Comparison of ENCODE assay signal across 8 cellular contexts in the genomic region with DNA sequence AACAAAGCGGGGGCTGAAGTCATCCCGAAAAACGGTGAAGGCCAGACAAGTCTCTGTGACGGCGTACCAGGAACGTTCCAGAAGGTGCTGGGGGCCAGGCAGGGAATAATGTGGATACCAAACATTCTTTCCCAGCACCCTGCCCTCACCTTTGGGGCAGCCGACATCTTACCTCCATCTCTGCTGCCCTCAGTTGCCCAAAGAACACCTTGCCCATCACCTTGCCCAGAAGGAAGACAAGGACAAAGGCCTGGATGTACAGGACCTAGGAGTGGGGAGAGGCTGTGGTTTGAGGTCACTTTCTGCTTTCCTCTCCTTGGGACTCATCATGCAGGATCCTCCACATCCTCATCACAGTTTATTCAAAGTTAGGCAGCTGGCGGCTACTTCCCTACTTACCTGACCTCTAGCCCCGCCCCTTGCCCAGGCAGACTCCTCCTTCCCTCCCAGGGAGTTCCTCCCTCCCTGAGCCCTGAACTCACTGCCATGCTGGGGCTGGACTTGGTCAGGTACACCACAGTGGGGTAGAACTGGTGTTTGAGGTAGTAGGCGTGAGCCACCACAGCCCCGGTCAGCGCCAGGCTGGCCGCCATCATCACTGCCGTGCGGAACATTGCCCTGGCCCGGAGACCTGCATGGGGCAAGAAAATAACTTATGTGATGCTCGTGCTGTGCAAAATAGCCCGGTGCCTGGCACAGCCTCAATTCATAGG. TPM values are rescaled to one million over a fixed set of nuclear protein-coding genes. Genes with fewer than 3 reads are reported as not detected.
DNase-seq lines count a peak whose midpoint lies in the region; ATAC-seq and TF ChIP-seq lines count a peak whose summit lies in the region.

No MANE protein-coding gene starts in this region.

- no peaks in the 10 kb centered on the region for H3K27me3 Mint-ChIP-seq in T-cell

- H4K20me1 ChIP-seq in BLaER1 treated with 17β-estradiol and CSF1 and Interleukin-3, amounts not matched to agents 10 nM and 100 nM, result peaks cover 29 to 59% (median 42%) of the 10 kb centered on the region in 11 experiments; a peak in 20 of 22 replicates

- peak overlapping the region; percentile 88 to 100 (median 96); a peak in 21 of 22 replicates for H3K9ac ChIP-seq in BLaER1 treated with 17β-estradiol and CSF1 and Interleukin-3, amounts not matched to agents 10 nM and 100 nM
- peak overlapping the region; percentile 99 for H3K9ac ChIP-seq in mucosa of stomach (ENCODE audit: low read length)

- peaks cover 40 to 53% (median 41%) of the 10 kb centered on the region in 3 donors for H3K4me1 Mint-ChIP-seq in T-cell

- H3K36me3 ChIP-seq in BLaER1 treated with 17β-estradiol and CSF1 and Interleukin-3, amounts not matched to agents 10 nM and 100 nM, result peaks cover 35 to 46% (median 41%) of the 10 kb centered on the region in 11 experiments
- H3K36me3 ChIP-seq in mucosa of stomach (ENCODE audit: control insufficient read depth, insufficient read depth, low read length) (peaks cover 39% of the 10 kb centered on the region), upper lobe of right lung (peaks cover 47% of the 10 kb centered on the region)

- peak overlapping the region; percentile 97 to 100 for H3K27ac Mint-ChIP-seq in T-cell

- peak overlapping the region; percentile 98 to 99 (median 99) for H3K4me3 Mint-ChIP-seq in T-cell

- ATAC-seq in T-cell (replicated peaks in 1 of 4), result no peak
- ATAC-seq in upper lobe of right lung, result peak; percentile 42
- no peak for ATAC-seq in HG03460 (IDR thresholded peaks at IDR 0.05; ENCODE audit: unreplicated experiment)
- ATAC-seq in GM18498 (IDR thresholded peaks at IDR 0.05; ENCODE audit: unreplicated experiment), result no peak

- peaks cover 9% of the 10 kb centered on the region for H3K36me3 Mint-ChIP-seq in T-cell

- no peak for DNase-seq in HFF-Myc (ENCODE audit: extremely low read depth, low read depth)
- peak in 9 of 34 experiments; percentile 25 to 49 (median 38) for DNase-seq in T-cell
- DNase-seq in effector CD8-positive, alpha-beta T cell (lab: John Stamatoyannopoulos, UW), result peak; percentile 33
- DNase-seq in upper lobe of right lung, result peak; percentile 87

- H3K27ac ChIP-seq in BLaER1 treated with 17β-estradiol and CSF1 and Interleukin-3, amounts not matched to agents 10 nM and 100 nM, result peak overlapping the region; percentile 41 to 100 (median 97); a peak in 21 of 22 replicates
- peak overlapping the region; percentile 100 for H3K27ac ChIP-seq in upper lobe of right lung

- POLR2A ChIA-PET in T-cell (lab: Charles Lee), result interaction anchor here (0.6 to 2.4 kb wide), 3 partner anchors 10 to 16 kb away, joined by 5 to 12 read pairs (median 8); a partner anchor contains a TSS

- intact Hi-C loops in upper lobe of right lung (cut with DNase I), result no loop called here

- TF ChIP-seq CTCF in HFF-Myc (IDR thresholded peaks at IDR 0.05; ENCODE audit: low read depth, low read length, missing control alignments), result no peak
- TF ChIP-seq CTCF in upper lobe of right lung (IDR thresholded peaks at IDR 0.05), result no peak

- H3K4me1 ChIP-seq in BLaER1 treated with 17β-estradiol and CSF1 and Interleukin-3, amounts not matched to agents 10 nM and 100 nM, result peaks cover 35 to 77% (median 58%) of the 10 kb centered on the region in 10 experiments
- H3K4me1 ChIP-seq in mucosa of stomach (ENCODE audit: control insufficient read depth, insufficient read depth, low read length) (peaks cover 31% of the 10 kb centered on the region), upper lobe of right lung (peaks cover 24% of the 10 kb centered on the region)

- CTCF ChIA-PET in T-cell (lab: Charles Lee), result no interaction called here

- no peaks in the 10 kb centered on the region for H3K9me3 Mint-ChIP-seq in T-cell

- peak overlapping the region; percentile 86 to 100 (median 97) for H3K4me2 ChIP-seq in BLaER1 treated with 17β-estradiol and CSF1 and Interleukin-3, amounts not matched to agents 10 nM and 100 nM

- no peaks in the 10 kb centered on the region for H3K9me3 ChIP-seq in BLaER1 treated with 17β-estradiol and CSF1 and Interleukin-3, amounts not matched to agents 10 nM and 100 nM (replicated peaks in 1 of 11)
- H3K9me3 ChIP-seq in mucosa of stomach (ENCODE audit: control insufficient read depth, low read length), result no peaks in the 10 kb centered on the region
- no peaks in the 10 kb centered on the region for H3K9me3 ChIP-seq in upper lobe of right lung

- H3K4me3 ChIP-seq in BLaER1 treated with 17β-estradiol and CSF1 and Interleukin-3, amounts not matched to agents 10 nM and 100 nM, result peak overlapping the region; percentile 78 to 99 (median 95)
- peak overlapping the region; percentile 93 for H3K4me3 ChIP-seq in HFF-Myc (replicated peaks; ENCODE audit: low read depth, low read length)
- H3K4me3 ChIP-seq in mucosa of stomach (ENCODE audit: low read length), result peak overlapping the region; percentile 93
- peak overlapping the region; percentile 95 for H3K4me3 ChIP-seq in upper lobe of right lung

- no peaks in the 10 kb centered on the region for H3K27me3 ChIP-seq in BLaER1 treated with 17β-estradiol and CSF1 and Interleukin-3, amounts not matched to agents 10 nM and 100 nM
- H3K27me3 ChIP-seq in mucosa of stomach (ENCODE audit: control insufficient read depth, insufficient read depth, low read length), result no peaks in the 10 kb centered on the region
- H3K27me3 ChIP-seq in upper lobe of right lung, result no peaks in the 10 kb centered on the region

RNA-seq across cellular contexts. Expression of a gene that starts 1.2 kb away (rescaled TPM):
- total RNA-seq in T-cell (10 to 100 TPM; 63.8 to 77.7 (median 68.8) TPM), upper lobe of right lung (69.0 TPM)

RNA-seq across cellular contexts. Expression of a gene that starts 11.0 kb away (rescaled TPM):
- 10 to 100 TPM; 48.3 to 58.8 (median 55.1) TPM for total RNA-seq in T-cell
- total RNA-seq in upper lobe of right lung, result 53.7 TPM

RNA-seq across cellular contexts. Expression of a gene that starts 11.2 kb away (rescaled TPM):
- total RNA-seq in T-cell (1,000 to 10,000 TPM; 1,477 to 1,924 (median 1,724) TPM), upper lobe of right lung (754 TPM)

RNA-seq across cellular contexts. Expression of a gene that starts 15.6 kb away (rescaled TPM):
- 10 to 100 TPM in 3 of 5 donors, 1 to 10 TPM in 2; 7.0 to 20.4 (median 18.1) TPM for total RNA-seq in T-cell
- 7.5 TPM for total RNA-seq in upper lobe of right lung

RNA-seq across cellular contexts. Expression of a gene that starts 21.5 kb away (rescaled TPM):
- total RNA-seq in T-cell (10 to 100 TPM; 23.7 to 34.2 (median 28.6) TPM), upper lobe of right lung (39.0 TPM)
